In the genomic region with DNA sequence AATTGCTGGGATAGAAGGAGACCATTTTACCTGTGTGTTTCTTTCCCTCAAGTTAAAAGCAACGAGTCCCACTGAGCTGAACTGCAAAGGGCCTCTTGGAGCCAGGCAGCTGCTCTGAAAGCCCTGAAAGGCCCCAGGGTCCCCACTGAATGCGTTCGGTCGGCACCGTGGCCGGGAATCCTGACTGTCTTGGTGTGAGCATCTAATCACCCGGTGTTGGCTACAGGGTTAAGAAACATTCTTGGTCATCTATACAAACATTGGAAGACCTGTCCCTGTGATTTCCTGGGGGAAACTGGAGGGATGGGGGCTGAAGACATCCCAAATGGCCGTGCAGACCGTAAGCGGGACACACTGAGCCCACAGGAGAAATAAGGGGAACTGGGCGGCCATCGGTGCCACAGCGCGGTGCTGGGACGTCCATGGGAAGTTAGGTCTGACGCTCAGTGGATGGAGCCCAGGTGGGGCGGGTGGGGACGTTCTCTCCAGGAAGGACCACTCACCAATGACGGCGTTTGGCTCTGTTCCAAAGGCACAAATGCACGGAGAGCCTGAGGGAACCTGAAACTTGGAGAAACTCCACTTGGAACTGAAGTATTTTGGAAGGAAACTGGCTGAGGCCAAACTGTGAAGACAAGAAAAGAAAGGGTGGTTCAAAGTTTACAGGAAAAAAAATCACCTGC, we compare ENCODE assay signal across 21 cellular contexts.
"Had no signal": no experiment of that assay in that cellular context is flagged by ENCODE, and none has a peak within 500 bp of the region (broad histone marks: within the 10 kb centered on the region; RNA-seq: fewer than 3 reads in every experiment).

No MANE protein-coding gene starts in this region.

- H3K4me3 ChIP-seq: mucosa of descending colon, sigmoid colon, thoracic aorta, tibial nerve, upper lobe of right lung, uterus had no signal

- H3K27me3 ChIP-seq: sigmoid colon, tibial nerve, upper lobe of right lung, uterus had no signal

- H3K9ac ChIP-seq: parathyroid adenoma had no signal

- H3K4me1 ChIP-seq: sigmoid colon, tibial nerve, uterus had no signal

- H3K27ac ChIP-seq: parathyroid adenoma, sigmoid colon, thoracic aorta, tibial nerve, upper lobe of right lung, uterus had no signal

- ATAC-seq: left lobe of liver; stimulated activated memory B cell treated with anti-CD40 and anti-IgM and Interleukin-4, amounts not matched to agents 10 μg/mL and 1 μg/mL and 100 μg/mL, for 72 hours; upper lobe of right lung had no signal

- H3K4me3 Mint-ChIP-seq: mesothelial cell of epicardium; naive B cell; stimulated activated memory B cell treated with anti-CD40 and anti-IgM and Interleukin-4, amounts not matched to agents 10 μg/mL and 1 μg/mL and 100 μg/mL, for 72 hours; stimulated activated naive CD8-positive, alpha-beta T cell treated with anti-CD3 and anti-CD28 coated beads, Interleukin-15, Interleukin-2, amounts not matched to agents 100 ng/mL and 50 ng/mL, for 24 hours had no signal

- FAIRE-seq: frontal cortex, keratinocyte had no signal

- H2AFZ ChIP-seq: parathyroid adenoma had no signal

- H3K4me1 Mint-ChIP-seq: naive B cell; stimulated activated memory B cell treated with anti-CD40 and anti-IgM and Interleukin-4, amounts not matched to agents 10 μg/mL and 1 μg/mL and 100 μg/mL, for 72 hours had no signal

- H3K9me3 ChIP-seq: mucosa of descending colon, sigmoid colon, thoracic aorta, tibial nerve, upper lobe of right lung, uterus had no signal

- H3K79me2 ChIP-seq: parathyroid adenoma had no signal

- DNase-seq: cerebellar nuclear complex; cortex of kidney; effector CD4-positive, alpha-beta T cell; head of caudate nucleus; mesenchymal stem cell; mucosa of descending colon; naive B cell; sigmoid colon; stimulated activated CD4-positive, alpha-beta T cell treated with anti-CD3 and anti-CD28 coated beads, Interleukin-4, amount 100 ng/mL, for 4 hours; upper lobe of right lung; uterus had no signal

- H3K36me3 ChIP-seq: uterus had no signal

- H3K27me3 Mint-ChIP-seq: naive B cell; progenitor cell of endocrine pancreas; stimulated activated memory B cell treated with anti-CD40 and anti-IgM and Interleukin-4, amounts not matched to agents 10 μg/mL and 1 μg/mL and 100 μg/mL, for 72 hours; stimulated activated naive CD8-positive, alpha-beta T cell treated with anti-CD3 and anti-CD28 coated beads, Interleukin-15, Interleukin-2, amounts not matched to agents 100 ng/mL and 50 ng/mL, for 24 hours had no signal

- H3K9me3 Mint-ChIP-seq: mesothelial cell of epicardium; naive B cell; stimulated activated memory B cell treated with anti-CD40 and anti-IgM and Interleukin-4, amounts not matched to agents 10 μg/mL and 1 μg/mL and 100 μg/mL, for 72 hours; stimulated activated naive CD8-positive, alpha-beta T cell treated with anti-CD3 and anti-CD28 coated beads, Interleukin-15, Interleukin-2, amounts not matched to agents 100 ng/mL and 50 ng/mL, for 24 hours had no signal

- H3K27ac Mint-ChIP-seq: naive B cell; progenitor cell of endocrine pancreas; stimulated activated memory B cell treated with anti-CD40 and anti-IgM and Interleukin-4, amounts not matched to agents 10 μg/mL and 1 μg/mL and 100 μg/mL, for 72 hours; stimulated activated naive CD8-positive, alpha-beta T cell treated with anti-CD3 and anti-CD28 coated beads, Interleukin-15, Interleukin-2, amounts not matched to agents 100 ng/mL and 50 ng/mL, for 24 hours had no signal
